ENCODE assay signal across 16 cellular contexts in the genomic region with DNA sequence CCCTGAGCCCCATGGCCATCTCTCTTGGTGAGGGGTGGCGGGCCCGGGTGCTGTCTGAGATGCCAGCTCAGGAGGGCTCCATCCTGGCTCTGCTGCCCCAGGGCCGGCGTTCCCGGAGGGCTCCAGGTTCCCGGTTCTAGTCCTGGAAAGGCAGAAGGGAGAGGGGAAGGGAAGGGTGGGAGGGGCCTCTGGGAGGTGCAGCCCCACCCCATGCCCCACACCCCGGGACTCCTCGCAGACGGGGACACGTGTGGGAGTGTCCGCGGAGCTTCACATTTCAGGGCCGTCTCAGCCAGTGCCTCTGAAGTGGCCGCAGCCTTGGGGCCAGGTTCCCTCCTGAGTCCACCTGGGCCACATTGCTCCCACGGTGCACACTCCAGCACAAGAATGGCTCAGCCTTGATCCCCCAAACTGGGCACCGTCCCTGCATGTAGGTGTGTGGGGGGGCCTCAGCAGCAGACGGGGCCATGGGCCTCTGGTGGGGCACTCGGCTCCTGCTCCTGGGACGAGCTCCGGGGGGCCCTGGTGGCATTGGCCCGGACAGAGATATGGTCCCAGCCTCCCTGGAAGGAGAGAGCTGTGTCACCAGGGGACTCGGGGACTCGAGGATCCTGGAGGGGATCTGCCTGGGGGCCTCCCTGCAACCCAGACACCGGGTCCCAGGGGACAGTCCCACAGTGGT. TPM values are rescaled to one million over a fixed set of nuclear protein-coding genes. Genes with fewer than 3 reads are reported as not detected.
"Had no signal": no experiment of that assay in that cellular context is flagged by ENCODE, and none has a peak within 500 bp of the region (broad histone marks: within the 10 kb centered on the region; RNA-seq: fewer than 3 reads in every experiment).

No MANE protein-coding gene starts in this region.

- DNase-seq: activated CD4-positive, alpha-beta T cell treated with anti-CD3 and anti-CD28 coated beads, Interleukin-2, amount 10 ng/mL, durations not matched to agents 24 days and 14 days; activated CD8-positive, alpha-beta memory T cell treated with anti-CD3 and anti-CD28 coated beads for 24 hours; cerebellar nuclear complex; immature natural killer cell; small intestine; T-cell; T1000 had no signal

- H3K9me3 ChIP-seq: esophagus muscularis mucosa, ovary, tibial artery had no signal

- H3K27ac ChIP-seq: esophagus muscularis mucosa, ovary, tibial artery had no signal

- H3K27me3 Mint-ChIP-seq: activated CD4-positive, alpha-beta T cell treated with anti-CD3 and anti-CD28 coated beads, Interleukin-2, amount 10 ng/mL, durations not matched to agents 24 days and 14 days; activated naive CD4-positive, alpha-beta T cell treated with anti-CD3 and anti-CD28 coated beads, Interleukin-2, amount 50 U/mL, for 24 hours; brain; T-cell had no signal

- H3K4me3 Mint-ChIP-seq: activated CD4-positive, alpha-beta T cell treated with anti-CD3 and anti-CD28 coated beads, Interleukin-2, amount 10 ng/mL, durations not matched to agents 24 days and 14 days; activated naive CD4-positive, alpha-beta T cell treated with anti-CD3 and anti-CD28 coated beads, Interleukin-2, amount 50 U/mL, for 24 hours; brain; immature natural killer cell; T-cell had no signal

- H3K27me3 ChIP-seq: dorsolateral prefrontal cortex, ovary had no signal

- H3K4me3 ChIP-seq: esophagus muscularis mucosa, ovary, tibial artery had no signal

- H3K36me3 ChIP-seq: ovary had no signal

- ATAC-seq: left colon, T-cell had no signal

- H3K27ac Mint-ChIP-seq: activated CD4-positive, alpha-beta T cell treated with anti-CD3 and anti-CD28 coated beads, Interleukin-2, amount 10 ng/mL, durations not matched to agents 24 days and 14 days; activated naive CD4-positive, alpha-beta T cell treated with anti-CD3 and anti-CD28 coated beads, Interleukin-2, amount 50 U/mL, for 24 hours; activated T-helper 2 cell treated with anti-CD3 and anti-CD28 coated beads, Interferon-gamma antibody, Interleukin-2, Interleukin-4, amounts not matched to agents 10 μg/mL and 5 μg/mL and 100 μg/mL, durations not matched to agents 14 hours and 24 hours and 36 hours; brain; immature natural killer cell; T-cell had no signal

- H3K9me3 Mint-ChIP-seq: activated CD4-positive, alpha-beta T cell treated with anti-CD3 and anti-CD28 coated beads, Interleukin-2, amount 10 ng/mL, durations not matched to agents 24 days and 14 days; activated naive CD4-positive, alpha-beta T cell treated with anti-CD3 and anti-CD28 coated beads, Interleukin-2, amount 50 U/mL, for 24 hours; activated T-helper 2 cell treated with anti-CD3 and anti-CD28 coated beads, Interferon-gamma antibody, Interleukin-2, Interleukin-4, amounts not matched to agents 10 μg/mL and 5 μg/mL and 100 μg/mL, durations not matched to agents 14 hours and 24 hours and 36 hours; brain; immature natural killer cell; T-cell had no signal

RNA-seq across cellular contexts. Expression of gene BHLHA15, which starts 5.8 kb away (rescaled TPM):
- total RNA-seq: esophagus muscularis mucosa had no signal
- polyA plus RNA-seq: immature natural killer cell, neural cell, ovary had no signal
